Comparison of ENCODE assay signal across 10 cellular contexts in the genomic region with DNA sequence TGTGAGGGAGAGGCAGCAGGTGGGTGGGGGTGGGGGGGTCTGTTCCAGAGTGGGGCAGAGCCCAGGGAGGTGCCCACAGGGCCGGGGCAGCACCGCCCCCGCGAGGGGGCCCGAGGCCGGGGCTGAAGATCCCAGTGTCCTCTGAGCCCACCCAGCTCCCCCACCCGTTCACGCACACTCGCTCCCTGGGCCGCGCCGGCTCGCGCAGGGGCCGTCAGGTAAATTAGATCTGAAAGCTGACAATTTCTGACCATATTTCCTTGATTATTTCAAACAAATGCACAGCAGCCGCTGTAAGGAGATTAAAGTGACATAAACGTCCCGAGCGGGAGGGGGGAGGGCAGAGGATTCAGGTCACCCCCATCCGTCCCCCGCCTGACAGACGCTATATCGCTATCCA.
"Had no signal": no experiment of that assay in that cellular context is flagged by ENCODE, and none has a peak within 500 bp of the region (broad histone marks: within the 10 kb centered on the region; RNA-seq: fewer than 3 reads in every experiment).

No MANE protein-coding gene starts in this region.

- H3K4me3 ChIP-seq: mucosa of descending colon, smooth muscle cell had no signal

- H3K4me2 ChIP-seq: smooth muscle cell had no signal

- H3K9me3 ChIP-seq: mucosa of descending colon had no signal

- ATAC-seq: activated T-cell treated with anti-CD3 and anti-CD28 coated beads, Interleukin-2, amount 50 U/mL, for 4 hours; mucosa of descending colon; natural killer cell treated with Interleukin-12 subunit alpha and Interleukin-12 subunit beta and Interleukin-15 and Interleukin-18, amount 100 ng/mL, for 72 hours had no signal

- DNase-seq: activated CD4-positive, alpha-beta memory T cell treated with anti-CD3 and anti-CD28 coated beads for 36 hours; activated CD4-positive, alpha-beta T cell treated with anti-CD3 and anti-CD28 coated beads for 1 hour; activated gamma-delta T cell; activated T-cell treated with anti-CD3 and anti-CD28 coated beads, Interleukin-2, amount 50 U/mL, for 4 hours; effector CD4-positive, alpha-beta T cell; hippocampal formation; mucosa of descending colon; trophoblast cell had no signal
